ENCODE assay signal across 17 cellular contexts in the genomic region with DNA sequence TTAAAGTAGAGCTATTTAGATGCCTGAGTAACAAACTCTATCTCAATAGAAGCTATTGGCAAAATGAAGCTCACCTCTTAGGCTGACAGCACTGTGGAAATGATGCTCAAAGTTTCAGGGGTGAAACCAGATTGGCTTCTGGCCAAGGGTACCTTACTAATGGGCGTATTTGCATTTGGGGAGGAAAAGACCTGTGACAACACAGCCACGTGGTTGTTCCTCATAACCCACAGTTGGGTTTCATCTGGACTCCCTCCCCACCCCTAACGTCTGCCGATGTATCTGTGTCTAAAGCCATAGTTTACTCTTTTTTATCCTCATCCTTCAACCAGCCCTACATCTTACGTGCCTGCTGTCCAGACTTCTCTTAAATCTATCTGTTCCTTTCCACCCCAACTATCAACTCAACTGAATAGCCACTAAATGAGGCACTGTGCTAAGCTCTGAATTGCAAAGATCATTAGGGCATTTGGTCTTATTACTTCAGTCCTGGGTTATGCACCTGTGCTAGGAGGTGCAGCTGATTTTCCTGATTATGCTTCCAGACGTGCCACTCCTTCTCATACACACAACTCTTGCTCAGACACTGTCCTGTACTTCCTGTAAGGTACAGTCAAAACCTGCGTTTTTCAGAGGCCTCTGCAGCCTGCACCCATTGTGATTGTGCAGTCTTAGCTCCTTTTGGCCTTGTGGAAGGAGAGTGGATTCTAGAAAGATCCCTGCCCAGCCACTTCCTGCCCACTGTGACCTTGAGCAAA.
"Had no signal": no experiment of that assay in that cellular context is flagged by ENCODE, and none has a peak within 500 bp of the region (broad histone marks: within the 10 kb centered on the region; RNA-seq: fewer than 3 reads in every experiment).

No MANE protein-coding gene starts in this region.

- H3K9ac ChIP-seq: parathyroid adenoma had no signal

- H3K4me1 ChIP-seq: foreskin keratinocyte, parathyroid adenoma, sigmoid colon had no signal

- H3K27ac Mint-ChIP-seq: activated CD4-positive, alpha-beta T cell treated with anti-CD3 and anti-CD28 coated beads, Interleukin-2, amount 10 ng/mL, durations not matched to agents 7 days and 5 days; activated naive CD4-positive, alpha-beta T cell treated with anti-CD3 and anti-CD28 coated beads, Interleukin-2, amount 50 U/mL, for 24 hours; naive B cell; T-helper 2 cell treated with Interferon-gamma antibody and Interleukin-4, amounts not matched to agents 5 μg/mL and 100 μg/mL, for 36 hours had no signal

- H3K9me3 Mint-ChIP-seq: activated naive CD4-positive, alpha-beta T cell treated with anti-CD3 and anti-CD28 coated beads, Interleukin-2, amount 50 U/mL, for 24 hours; activated T-cell treated with anti-CD3 and anti-CD28 coated beads, Interleukin-2, amount 50 U/mL, for 4 hours; central memory CD8-positive, alpha-beta T cell; T-helper 2 cell treated with Interferon-gamma antibody and Interleukin-4, amounts not matched to agents 5 μg/mL and 100 μg/mL, for 36 hours had no signal

- H3K9me3 ChIP-seq: lower lobe of right lung, sigmoid colon, thoracic aorta had no signal

- H3K27ac ChIP-seq: coronary artery, foreskin keratinocyte, lower lobe of right lung, parathyroid adenoma, sigmoid colon, thoracic aorta had no signal

- H3K4me3 Mint-ChIP-seq: activated CD4-positive, alpha-beta T cell treated with anti-CD3 and anti-CD28 coated beads, Interleukin-2, amount 10 ng/mL, durations not matched to agents 7 days and 5 days; activated naive CD4-positive, alpha-beta T cell treated with anti-CD3 and anti-CD28 coated beads, Interleukin-2, amount 50 U/mL, for 24 hours; activated T-cell treated with anti-CD3 and anti-CD28 coated beads, Interleukin-2, amount 50 U/mL, for 4 hours; central memory CD8-positive, alpha-beta T cell; immature natural killer cell; naive B cell; T-helper 2 cell treated with Interferon-gamma antibody and Interleukin-4, amounts not matched to agents 5 μg/mL and 100 μg/mL, for 36 hours had no signal

- ATAC-seq: activated T-cell treated with anti-CD3 and anti-CD28 coated beads, Interleukin-2, amount 50 U/mL, for 4 hours; foreskin keratinocyte had no signal

- H3K27me3 ChIP-seq: foreskin keratinocyte, sigmoid colon had no signal

- H3K27me3 Mint-ChIP-seq: activated naive CD4-positive, alpha-beta T cell treated with anti-CD3 and anti-CD28 coated beads, Interleukin-2, amount 50 U/mL, for 24 hours had no signal

- DNase-seq: activated CD4-positive, alpha-beta T cell treated with anti-CD3 and anti-CD28 coated beads, Interleukin-2, amount 10 ng/mL, durations not matched to agents 7 days and 5 days; activated CD4-positive, CD25-positive, alpha-beta regulatory T cell; activated effector memory CD4-positive, alpha-beta T cell treated with anti-CD3 and anti-CD28 coated beads, Interleukin-2, amount 50 U/mL, for 16 hours; activated T-cell treated with anti-CD3 and anti-CD28 coated beads, Interleukin-2, amount 50 U/mL, for 4 hours; amniotic stem cell; foreskin keratinocyte; immature natural killer cell; lower lobe of right lung; naive B cell; sigmoid colon; stimulated activated CD4-positive, alpha-beta T cell treated with anti-CD3 and anti-CD28 coated beads, Interleukin-1b, Interleukin-23, amount 100 ng/mL, for 48 hours had no signal

- H3K79me2 ChIP-seq: parathyroid adenoma had no signal

- H3K4me1 Mint-ChIP-seq: activated naive CD4-positive, alpha-beta T cell treated with anti-CD3 and anti-CD28 coated beads, Interleukin-2, amount 50 U/mL, for 24 hours had no signal

- H3K36me3 ChIP-seq: lower lobe of right lung, sigmoid colon, thoracic aorta had no signal

- H2AFZ ChIP-seq: parathyroid adenoma had no signal

- H3K4me3 ChIP-seq: coronary artery, lower lobe of right lung, sigmoid colon, thoracic aorta had no signal
